2 cellular contexts compared by ENCODE assay signal in the genomic region with DNA sequence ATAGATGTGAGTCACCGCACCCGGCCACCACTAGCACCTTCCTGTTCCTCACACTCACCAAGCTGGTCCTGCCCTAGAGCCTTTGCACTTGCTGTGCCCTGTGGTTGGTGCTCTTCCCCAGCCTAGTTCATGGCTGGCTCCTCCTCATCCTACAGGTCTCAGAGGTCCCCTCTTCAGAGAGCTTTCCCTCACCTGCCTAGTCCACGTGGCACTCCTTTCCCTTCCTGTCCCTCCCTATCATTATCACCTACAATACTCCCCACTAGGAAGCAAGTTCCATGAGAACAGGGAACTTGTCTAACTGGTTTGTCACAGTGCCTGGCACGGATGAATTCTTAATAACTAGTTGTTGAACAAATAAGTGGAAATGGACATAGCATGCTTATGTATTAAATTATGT.
TF ChIP-seq lines count a peak whose summit lies in the region.

No MANE protein-coding gene starts in this region.

TF ChIP-seq in WTC11, 78 proteins besides CTCF, POLR2A, EP300 and RAD21 (continued from another document):
- TF ChIP-seq, protein P1, sequence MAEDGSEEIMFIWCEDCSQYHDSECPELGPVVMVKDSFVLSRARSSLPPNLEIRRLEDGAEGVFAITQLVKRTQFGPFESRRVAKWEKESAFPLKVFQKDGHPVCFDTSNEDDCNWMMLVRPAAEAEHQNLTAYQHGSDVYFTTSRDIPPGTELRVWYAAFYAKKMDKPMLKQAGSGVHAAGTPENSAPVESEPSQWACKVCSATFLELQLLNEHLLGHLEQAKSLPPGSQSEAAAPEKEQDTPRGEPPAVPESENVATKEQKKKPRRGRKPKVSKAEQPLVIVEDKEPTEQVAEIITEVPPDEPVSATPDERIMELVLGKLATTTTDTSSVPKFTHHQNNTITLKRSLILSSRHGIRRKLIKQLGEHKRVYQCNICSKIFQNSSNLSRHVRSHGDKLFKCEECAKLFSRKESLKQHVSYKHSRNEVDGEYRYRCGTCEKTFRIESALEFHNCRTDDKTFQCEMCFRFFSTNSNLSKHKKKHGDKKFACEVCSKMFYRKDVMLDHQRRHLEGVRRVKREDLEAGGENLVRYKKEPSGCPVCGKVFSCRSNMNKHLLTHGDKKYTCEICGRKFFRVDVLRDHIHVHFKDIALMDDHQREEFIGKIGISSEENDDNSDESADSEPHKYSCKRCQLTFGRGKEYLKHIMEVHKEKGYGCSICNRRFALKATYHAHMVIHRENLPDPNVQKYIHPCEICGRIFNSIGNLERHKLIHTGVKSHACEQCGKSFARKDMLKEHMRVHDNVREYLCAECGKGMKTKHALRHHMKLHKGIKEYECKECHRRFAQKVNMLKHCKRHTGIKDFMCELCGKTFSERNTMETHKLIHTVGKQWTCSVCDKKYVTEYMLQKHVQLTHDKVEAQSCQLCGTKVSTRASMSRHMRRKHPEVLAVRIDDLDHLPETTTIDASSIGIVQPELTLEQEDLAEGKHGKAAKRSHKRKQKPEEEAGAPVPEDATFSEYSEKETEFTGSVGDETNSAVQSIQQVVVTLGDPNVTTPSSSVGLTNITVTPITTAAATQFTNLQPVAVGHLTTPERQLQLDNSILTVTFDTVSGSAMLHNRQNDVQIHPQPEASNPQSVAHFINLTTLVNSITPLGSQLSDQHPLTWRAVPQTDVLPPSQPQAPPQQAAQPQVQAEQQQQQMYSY (CRISPR knock-in tag; IDR thresholded peaks at IDR 0.05), result no peak
- no peak for TF ChIP-seq ZNF423 (CRISPR knock-in tag; IDR thresholded peaks at IDR 0.05)
- TF ChIP-seq, protein P2, sequence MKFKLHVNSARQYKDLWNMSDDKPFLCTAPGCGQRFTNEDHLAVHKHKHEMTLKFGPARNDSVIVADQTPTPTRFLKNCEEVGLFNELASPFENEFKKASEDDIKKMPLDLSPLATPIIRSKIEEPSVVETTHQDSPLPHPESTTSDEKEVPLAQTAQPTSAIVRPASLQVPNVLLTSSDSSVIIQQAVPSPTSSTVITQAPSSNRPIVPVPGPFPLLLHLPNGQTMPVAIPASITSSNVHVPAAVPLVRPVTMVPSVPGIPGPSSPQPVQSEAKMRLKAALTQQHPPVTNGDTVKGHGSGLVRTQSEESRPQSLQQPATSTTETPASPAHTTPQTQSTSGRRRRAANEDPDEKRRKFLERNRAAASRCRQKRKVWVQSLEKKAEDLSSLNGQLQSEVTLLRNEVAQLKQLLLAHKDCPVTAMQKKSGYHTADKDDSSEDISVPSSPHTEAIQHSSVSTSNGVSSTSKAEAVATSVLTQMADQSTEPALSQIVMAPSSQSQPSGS (CRISPR knock-in tag; IDR thresholded peaks at IDR 0.05; ENCODE audit: borderline replicate concordance, low read depth), result no peak
- TF ChIP-seq, protein P3, sequence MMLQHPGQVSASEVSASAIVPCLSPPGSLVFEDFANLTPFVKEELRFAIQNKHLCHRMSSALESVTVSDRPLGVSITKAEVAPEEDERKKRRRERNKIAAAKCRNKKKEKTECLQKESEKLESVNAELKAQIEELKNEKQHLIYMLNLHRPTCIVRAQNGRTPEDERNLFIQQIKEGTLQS (CRISPR knock-in tag; conservative IDR thresholded peaks at IDR 0.05), result no peak
- TF ChIP-seq HMGA2 (CRISPR knock-in tag; IDR thresholded peaks at IDR 0.05), result no peak
- TF ChIP-seq FOXJ3 (CRISPR knock-in tag; IDR thresholded peaks at IDR 0.05; ENCODE audit: borderline replicate concordance), result no peak
- TF ChIP-seq, protein P4, sequence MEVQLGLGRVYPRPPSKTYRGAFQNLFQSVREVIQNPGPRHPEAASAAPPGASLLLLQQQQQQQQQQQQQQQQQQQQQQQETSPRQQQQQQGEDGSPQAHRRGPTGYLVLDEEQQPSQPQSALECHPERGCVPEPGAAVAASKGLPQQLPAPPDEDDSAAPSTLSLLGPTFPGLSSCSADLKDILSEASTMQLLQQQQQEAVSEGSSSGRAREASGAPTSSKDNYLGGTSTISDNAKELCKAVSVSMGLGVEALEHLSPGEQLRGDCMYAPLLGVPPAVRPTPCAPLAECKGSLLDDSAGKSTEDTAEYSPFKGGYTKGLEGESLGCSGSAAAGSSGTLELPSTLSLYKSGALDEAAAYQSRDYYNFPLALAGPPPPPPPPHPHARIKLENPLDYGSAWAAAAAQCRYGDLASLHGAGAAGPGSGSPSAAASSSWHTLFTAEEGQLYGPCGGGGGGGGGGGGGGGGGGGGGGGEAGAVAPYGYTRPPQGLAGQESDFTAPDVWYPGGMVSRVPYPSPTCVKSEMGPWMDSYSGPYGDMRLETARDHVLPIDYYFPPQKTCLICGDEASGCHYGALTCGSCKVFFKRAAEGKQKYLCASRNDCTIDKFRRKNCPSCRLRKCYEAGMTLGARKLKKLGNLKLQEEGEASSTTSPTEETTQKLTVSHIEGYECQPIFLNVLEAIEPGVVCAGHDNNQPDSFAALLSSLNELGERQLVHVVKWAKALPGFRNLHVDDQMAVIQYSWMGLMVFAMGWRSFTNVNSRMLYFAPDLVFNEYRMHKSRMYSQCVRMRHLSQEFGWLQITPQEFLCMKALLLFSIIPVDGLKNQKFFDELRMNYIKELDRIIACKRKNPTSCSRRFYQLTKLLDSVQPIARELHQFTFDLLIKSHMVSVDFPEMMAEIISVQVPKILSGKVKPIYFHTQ (CRISPR knock-in tag; IDR thresholded peaks at IDR 0.05), result no peak
- TF ChIP-seq, protein P5, sequence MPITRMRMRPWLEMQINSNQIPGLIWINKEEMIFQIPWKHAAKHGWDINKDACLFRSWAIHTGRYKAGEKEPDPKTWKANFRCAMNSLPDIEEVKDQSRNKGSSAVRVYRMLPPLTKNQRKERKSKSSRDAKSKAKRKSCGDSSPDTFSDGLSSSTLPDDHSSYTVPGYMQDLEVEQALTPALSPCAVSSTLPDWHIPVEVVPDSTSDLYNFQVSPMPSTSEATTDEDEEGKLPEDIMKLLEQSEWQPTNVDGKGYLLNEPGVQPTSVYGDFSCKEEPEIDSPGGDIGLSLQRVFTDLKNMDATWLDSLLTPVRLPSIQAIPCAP (CRISPR knock-in tag; IDR thresholded peaks at IDR 0.05), result no peak
- no peak for TF ChIP-seq EMX1 (CRISPR knock-in tag; IDR thresholded peaks at IDR 0.05)
- no peak for TF ChIP-seq ETV6 (CRISPR knock-in tag; IDR thresholded peaks at IDR 0.05)

TF ChIP-seq in SK-N-SH, 30 proteins besides CTCF, POLR2A, EP300 and RAD21 (continued from another document):
- TF ChIP-seq, protein P6, sequence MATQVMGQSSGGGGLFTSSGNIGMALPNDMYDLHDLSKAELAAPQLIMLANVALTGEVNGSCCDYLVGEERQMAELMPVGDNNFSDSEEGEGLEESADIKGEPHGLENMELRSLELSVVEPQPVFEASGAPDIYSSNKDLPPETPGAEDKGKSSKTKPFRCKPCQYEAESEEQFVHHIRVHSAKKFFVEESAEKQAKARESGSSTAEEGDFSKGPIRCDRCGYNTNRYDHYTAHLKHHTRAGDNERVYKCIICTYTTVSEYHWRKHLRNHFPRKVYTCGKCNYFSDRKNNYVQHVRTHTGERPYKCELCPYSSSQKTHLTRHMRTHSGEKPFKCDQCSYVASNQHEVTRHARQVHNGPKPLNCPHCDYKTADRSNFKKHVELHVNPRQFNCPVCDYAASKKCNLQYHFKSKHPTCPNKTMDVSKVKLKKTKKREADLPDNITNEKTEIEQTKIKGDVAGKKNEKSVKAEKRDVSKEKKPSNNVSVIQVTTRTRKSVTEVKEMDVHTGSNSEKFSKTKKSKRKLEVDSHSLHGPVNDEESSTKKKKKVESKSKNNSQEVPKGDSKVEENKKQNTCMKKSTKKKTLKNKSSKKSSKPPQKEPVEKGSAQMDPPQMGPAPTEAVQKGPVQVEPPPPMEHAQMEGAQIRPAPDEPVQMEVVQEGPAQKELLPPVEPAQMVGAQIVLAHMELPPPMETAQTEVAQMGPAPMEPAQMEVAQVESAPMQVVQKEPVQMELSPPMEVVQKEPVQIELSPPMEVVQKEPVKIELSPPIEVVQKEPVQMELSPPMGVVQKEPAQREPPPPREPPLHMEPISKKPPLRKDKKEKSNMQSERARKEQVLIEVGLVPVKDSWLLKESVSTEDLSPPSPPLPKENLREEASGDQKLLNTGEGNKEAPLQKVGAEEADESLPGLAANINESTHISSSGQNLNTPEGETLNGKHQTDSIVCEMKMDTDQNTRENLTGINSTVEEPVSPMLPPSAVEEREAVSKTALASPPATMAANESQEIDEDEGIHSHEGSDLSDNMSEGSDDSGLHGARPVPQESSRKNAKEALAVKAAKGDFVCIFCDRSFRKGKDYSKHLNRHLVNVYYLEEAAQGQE (IDR thresholded peaks at IDR 0.05; ENCODE audit: low read depth, low read length), result no peak
- TF ChIP-seq FOXJ3 (CRISPR knock-in tag; IDR thresholded peaks at IDR 0.05), result no peak
- TF ChIP-seq, protein P7, sequence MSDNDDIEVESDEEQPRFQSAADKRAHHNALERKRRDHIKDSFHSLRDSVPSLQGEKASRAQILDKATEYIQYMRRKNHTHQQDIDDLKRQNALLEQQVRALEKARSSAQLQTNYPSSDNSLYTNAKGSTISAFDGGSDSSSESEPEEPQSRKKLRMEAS (IDR thresholded peaks at IDR 0.05; ENCODE audit: low read depth), result no peak
- no peak for TF ChIP-seq POLR2AphosphoS5 (IDR thresholded peaks at IDR 0.05; ENCODE audit: low read depth, low read length)
- no peak for TF ChIP-seq TCF12 (IDR thresholded peaks at IDR 0.05)
- no peak for TF ChIP-seq JUND (IDR thresholded peaks at IDR 0.05)
- TF ChIP-seq SIN3A (IDR thresholded peaks at IDR 0.05; ENCODE audit: borderline replicate concordance, low read depth, low read length), result no peak
- TF ChIP-seq ELF1 (IDR thresholded peaks at IDR 0.05), result no peak
- no peak for TF ChIP-seq RCOR1 (IDR thresholded peaks at IDR 0.05; ENCODE audit: low read length)
- TF ChIP-seq MEF2A (IDR thresholded peaks at IDR 0.05; ENCODE audit: borderline replicate concordance, low read depth), result no peak
- no peak for TF ChIP-seq NRF1 (IDR thresholded peaks at IDR 0.05; ENCODE audit: low read depth, low read length)
- TF ChIP-seq, protein P8, sequence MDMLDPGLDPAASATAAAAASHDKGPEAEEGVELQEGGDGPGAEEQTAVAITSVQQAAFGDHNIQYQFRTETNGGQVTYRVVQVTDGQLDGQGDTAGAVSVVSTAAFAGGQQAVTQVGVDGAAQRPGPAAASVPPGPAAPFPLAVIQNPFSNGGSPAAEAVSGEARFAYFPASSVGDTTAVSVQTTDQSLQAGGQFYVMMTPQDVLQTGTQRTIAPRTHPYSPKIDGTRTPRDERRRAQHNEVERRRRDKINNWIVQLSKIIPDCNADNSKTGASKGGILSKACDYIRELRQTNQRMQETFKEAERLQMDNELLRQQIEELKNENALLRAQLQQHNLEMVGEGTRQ (IDR thresholded peaks at IDR 0.05; ENCODE audit: borderline replicate concordance, low read depth, low read length), result no peak
- TF ChIP-seq MXI1 (IDR thresholded peaks at IDR 0.05; ENCODE audit: low read depth, low read length), result no peak
- no peak for TF ChIP-seq GABPA (IDR thresholded peaks at IDR 0.05; ENCODE audit: low read depth)
- TF ChIP-seq, protein P9, sequence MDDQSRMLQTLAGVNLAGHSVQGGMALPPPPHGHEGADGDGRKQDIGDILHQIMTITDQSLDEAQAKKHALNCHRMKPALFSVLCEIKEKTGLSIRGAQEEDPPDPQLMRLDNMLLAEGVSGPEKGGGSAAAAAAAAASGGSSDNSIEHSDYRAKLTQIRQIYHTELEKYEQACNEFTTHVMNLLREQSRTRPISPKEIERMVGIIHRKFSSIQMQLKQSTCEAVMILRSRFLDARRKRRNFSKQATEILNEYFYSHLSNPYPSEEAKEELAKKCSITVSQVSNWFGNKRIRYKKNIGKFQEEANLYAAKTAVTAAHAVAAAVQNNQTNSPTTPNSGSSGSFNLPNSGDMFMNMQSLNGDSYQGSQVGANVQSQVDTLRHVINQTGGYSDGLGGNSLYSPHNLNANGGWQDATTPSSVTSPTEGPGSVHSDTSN (IDR thresholded peaks at IDR 0.05), result no peak
- TF ChIP-seq TEAD4 (IDR thresholded peaks at IDR 0.05; ENCODE audit: borderline replicate concordance, insufficient read depth), result no peak
- TF ChIP-seq CHD2 (IDR thresholded peaks at IDR 0.05; ENCODE audit: low read length, partially characterized antibody), result no peak
- TF ChIP-seq RXRA (IDR thresholded peaks at IDR 0.05; ENCODE audit: borderline replicate concordance, low read depth), result no peak
- TF ChIP-seq, protein P10, sequence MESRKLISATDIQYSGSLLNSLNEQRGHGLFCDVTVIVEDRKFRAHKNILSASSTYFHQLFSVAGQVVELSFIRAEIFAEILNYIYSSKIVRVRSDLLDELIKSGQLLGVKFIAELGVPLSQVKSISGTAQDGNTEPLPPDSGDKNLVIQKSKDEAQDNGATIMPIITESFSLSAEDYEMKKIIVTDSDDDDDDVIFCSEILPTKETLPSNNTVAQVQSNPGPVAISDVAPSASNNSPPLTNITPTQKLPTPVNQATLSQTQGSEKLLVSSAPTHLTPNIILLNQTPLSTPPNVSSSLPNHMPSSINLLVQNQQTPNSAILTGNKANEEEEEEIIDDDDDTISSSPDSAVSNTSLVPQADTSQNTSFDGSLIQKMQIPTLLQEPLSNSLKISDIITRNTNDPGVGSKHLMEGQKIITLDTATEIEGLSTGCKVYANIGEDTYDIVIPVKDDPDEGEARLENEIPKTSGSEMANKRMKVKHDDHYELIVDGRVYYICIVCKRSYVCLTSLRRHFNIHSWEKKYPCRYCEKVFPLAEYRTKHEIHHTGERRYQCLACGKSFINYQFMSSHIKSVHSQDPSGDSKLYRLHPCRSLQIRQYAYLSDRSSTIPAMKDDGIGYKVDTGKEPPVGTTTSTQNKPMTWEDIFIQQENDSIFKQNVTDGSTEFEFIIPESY (IDR thresholded peaks at IDR 0.05; ENCODE audit: borderline replicate concordance, low read depth), result no peak
